ENCODE assay signal across 8 cellular contexts in genomic region chr6:31666337-31666960, GRCh38. TPM values are rescaled to one million over a fixed set of nuclear protein-coding genes. Genes with fewer than 3 reads are reported as not detected.
DNase-seq lines count a peak whose midpoint lies in the region; ATAC-seq and TF ChIP-seq lines count a peak whose summit lies in the region.

No MANE protein-coding gene starts in this region.

- H3K9me3 ChIP-seq in SU-DHL-6 (ENCODE audit: insufficient read depth, low read length) = no peaks in the 10 kb centered on the region

- H3K4me2 ChIP-seq in SU-DHL-6 (ENCODE audit: low read depth, low read length, poor library complexity, severe bottlenecking) = peak overlapping the region; percentile 82

- ATAC-seq in HG03139 (IDR thresholded peaks at IDR 0.05; ENCODE audit: unreplicated experiment) = no peak

- H3K4me3 ChIP-seq in GM12864 (ENCODE audit: low read depth, low read length) (peak overlapping the region; percentile 90), SU-DHL-6 (ENCODE audit: insufficient read depth, low read length, poor library complexity, severe bottlenecking) (peak overlapping the region; percentile 83), fibroblast of the aortic adventitia (ENCODE audit: low read depth, low read length) (peak overlapping the region; percentile 94), skeletal muscle cell (ENCODE audit: low read depth, low read length) (peak overlapping the region; percentile 97)

- peaks cover 28% of the 10 kb centered on the region for H3K36me3 ChIP-seq in SU-DHL-6 (ENCODE audit: low read length)

- peak overlapping the region; percentile 62 for H3K27ac ChIP-seq in SU-DHL-6 (ENCODE audit: low read depth, low read length)

- no peaks in the 10 kb centered on the region for H3K9me2 ChIP-seq in SU-DHL-6 (replicated peaks; ENCODE audit: insufficient read depth, low read length)

- no peak for DNase-seq in GM12864 (ENCODE audit: low read depth)
- no peak for DNase-seq in fibroblast of the aortic adventitia (ENCODE audit: low read depth)
- no peak for DNase-seq in skeletal muscle cell (ENCODE audit: low read depth)
- no peak for DNase-seq in kidney tubule cell (ENCODE audit: low spot score)
- DNase-seq in NCI-H1417 (lab: John Stamatoyannopoulos, UW) = no peak
- no peak for DNase-seq in kidney glomerular epithelial cell (lab: John Stamatoyannopoulos, UW)

- peaks cover 46% of the 10 kb centered on the region for H3K79me2 ChIP-seq in SU-DHL-6 (ENCODE audit: insufficient read depth, low read length)

- peak overlapping the region; percentile 82 for H3K9ac ChIP-seq in SU-DHL-6 (ENCODE audit: low read length)

- H4K20me1 ChIP-seq in SU-DHL-6 (ENCODE audit: low read depth, low read length) = no peaks in the 10 kb centered on the region; the same call in 1 of the 2 replicates

- TF ChIP-seq CTCF in GM12864 (IDR thresholded peaks at IDR 0.05; ENCODE audit: low read depth, low read length, missing control alignments) (no peak), SU-DHL-6 (IDR thresholded peaks at IDR 0.05; ENCODE audit: insufficient read depth, low read length, poor library complexity, severe bottlenecking) (no peak), fibroblast of the aortic adventitia (IDR thresholded peaks at IDR 0.05; ENCODE audit: insufficient read depth, low read length) (no peak)

- peaks cover 24% of the 10 kb centered on the region for H3F3A ChIP-seq in SU-DHL-6 (ENCODE audit: insufficient read depth)

- H2AFZ ChIP-seq in SU-DHL-6 (ENCODE audit: low read depth, low read length, severe bottlenecking) = no peak overlapping the region

- H3K27me3 ChIP-seq in SU-DHL-6 (ENCODE audit: low read length) = no peaks in the 10 kb centered on the region

RNA-seq across cellular contexts. Expression of gene CSNK2B, which starts 0.6 kb away (rescaled TPM):
- 134 and 214 TPM in 2 replicates for total RNA-seq in fibroblast of the aortic adventitia (ENCODE audit: low replicate concordance)

RNA-seq across cellular contexts. Expression of gene GPANK1, which starts 1.7 kb away (rescaled TPM):
- 19.9 and 69.8 TPM in 2 replicates for total RNA-seq in fibroblast of the aortic adventitia (ENCODE audit: low replicate concordance)

RNA-seq across cellular contexts. Expression of gene LY6G5B, which starts 3.3 kb away (rescaled TPM):
- 2.8 and 4.5 TPM in 2 replicates for total RNA-seq in fibroblast of the aortic adventitia (ENCODE audit: low replicate concordance)

RNA-seq across cellular contexts. Expression of gene C6orf47, which starts 5.9 kb away (rescaled TPM):
- 18.4 and 26.3 TPM in 2 replicates for total RNA-seq in fibroblast of the aortic adventitia (ENCODE audit: low replicate concordance)

RNA-seq across cellular contexts. Expression of gene APOM, which starts 10.8 kb away (rescaled TPM):
- 2.0 TPM in 1 of 2 replicates, not detected in the other for total RNA-seq in fibroblast of the aortic adventitia (ENCODE audit: low replicate concordance)
